ENCODE assay signal across 20 cellular contexts in the genomic region with DNA sequence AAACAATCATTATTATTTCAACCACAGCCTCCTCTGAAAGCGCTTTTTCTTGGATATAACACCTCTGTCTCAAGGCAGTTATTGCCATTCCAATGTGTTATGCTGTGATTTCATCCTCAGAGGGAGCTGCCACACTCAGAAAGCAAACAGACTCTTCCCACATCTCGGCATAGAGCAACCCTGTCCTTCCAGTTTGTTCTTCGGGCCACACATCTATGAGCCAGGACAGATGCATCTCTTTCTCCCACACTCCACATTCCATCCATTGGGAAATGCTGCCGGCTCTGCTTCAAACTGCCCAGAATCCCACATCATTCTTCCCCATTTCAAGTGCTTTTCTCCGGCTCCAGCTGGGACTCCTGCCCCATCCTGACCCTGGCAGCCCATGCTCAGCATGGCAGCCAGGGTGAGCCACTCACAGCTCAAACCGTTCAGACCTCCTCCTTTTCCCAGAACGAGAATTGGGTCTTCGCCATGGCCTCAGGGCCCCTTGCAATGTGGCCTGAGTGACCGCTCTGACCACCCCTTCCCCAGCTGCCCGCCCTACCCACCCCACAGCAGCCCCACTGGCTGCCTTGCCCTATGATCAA.
"Had no signal": no experiment of that assay in that cellular context is flagged by ENCODE, and none has a peak within 500 bp of the region (broad histone marks: within the 10 kb centered on the region; RNA-seq: fewer than 3 reads in every experiment).

No MANE protein-coding gene starts in this region.

- H3K9me3 ChIP-seq: adrenal gland, breast epithelium, testis had no signal

- H3K27me3 ChIP-seq: adrenal gland, testis had no signal

- H3K36me3 ChIP-seq: adrenal gland, breast epithelium had no signal

- ATAC-seq: activated CD4-positive, alpha-beta T cell treated with anti-CD3 and anti-CD28 coated beads for 36 hours; activated naive CD4-positive, alpha-beta T cell treated with anti-CD3 and anti-CD28 coated beads, Interleukin-2, amount 50 U/mL, for 72 hours; esophagus mucosa; left lobe of liver; naive thymus-derived CD4-positive, alpha-beta T cell; T-helper 17 cell; WTC11 had no signal

- DNase-seq: activated CD4-positive, alpha-beta memory T cell treated with anti-CD3 and anti-CD28 coated beads for 36 hours; activated CD4-positive, alpha-beta T cell treated with anti-CD3 and anti-CD28 coated beads for 36 hours; activated gamma-delta T cell treated with Interleukin-2 at 50 U/mL for 16 hours; activated T-cell treated with anti-CD3 and anti-CD28 coated beads for 4 hours; adrenal gland; effector CD8-positive, alpha-beta T cell; hypothalamus; mesendoderm; naive thymus-derived CD4-positive, alpha-beta T cell; occipital lobe; retina; stimulated activated CD4-positive, alpha-beta T cell treated with anti-CD3 and anti-CD28 coated beads, Interleukin-4, amount 100 ng/mL, for 1 hour; T-helper 17 cell; testis had no signal

- H3K27ac ChIP-seq: adrenal gland, breast epithelium, skin epidermis, testis had no signal

- H3K4me3 ChIP-seq: adrenal gland, breast epithelium, skin epidermis, testis had no signal

- H3K4me1 ChIP-seq: adrenal gland, breast epithelium had no signal
